In genomic region chr11:9003573-9004309, GRCh38 we compare ENCODE assay signal across 8 cellular contexts. TPM values are rescaled to one million over a fixed set of nuclear protein-coding genes. Genes with fewer than 3 reads are reported as not detected.
DNase-seq lines count a peak whose midpoint lies in the region; ATAC-seq and TF ChIP-seq lines count a peak whose summit lies in the region.

Gene NRIP3 (minus strand): TSS chr11:9004001. CDS start chr11:9003935, 66 bp downstream.

- no peaks in the 10 kb centered on the region for H4K20me1 ChIP-seq in fibroblast of lung (ENCODE audit: control insufficient read depth, extremely low read depth, insufficient read depth, low read length)

- H3K27me3 Mint-ChIP-seq in naive thymus-derived CD4-positive, alpha-beta T cell = peaks cover 30 to 56% (median 41%) of the 10 kb centered on the region in 5 donors

- no peaks in the 10 kb centered on the region for H3K9me3 Mint-ChIP-seq in naive thymus-derived CD4-positive, alpha-beta T cell

- peak within 1 kb of the TSS; percentile 51 for H3K9ac ChIP-seq in fibroblast of lung (ENCODE audit: insufficient read depth, low read length)

- peak within 1 kb of the TSS; percentile 45 for H2AFZ ChIP-seq in fibroblast of lung (ENCODE audit: low read length)

- H3K27ac ChIP-seq in fibroblast of lung (ENCODE audit: insufficient read depth, low read length) = peak within 1 kb of the TSS; percentile 37
- no peak within 1 kb of the TSS for H3K27ac ChIP-seq in naive thymus-derived CD4-positive, alpha-beta T cell (ENCODE audit: low read depth, low read length)

- no peaks in the 10 kb centered on the region for H3K79me2 ChIP-seq in fibroblast of lung (ENCODE audit: control insufficient read depth, insufficient read depth, low read length)

- no peak for TF ChIP-seq CTCF in fibroblast of lung (conservative IDR thresholded peaks at IDR 0.05 in 1 of 2, IDR thresholded peaks at IDR 0.05 in 1 of 2; ENCODE audit: low read depth in 1 of 2, low read length in 2 of 2)

- H3K4me1 Mint-ChIP-seq in naive thymus-derived CD4-positive, alpha-beta T cell = peaks cover 13 to 31% (median 20%) of the 10 kb centered on the region in 7 donors

- peak within 1 kb of the TSS; percentile 74 for H3K4me2 ChIP-seq in fibroblast of lung (ENCODE audit: extremely low read depth, insufficient read depth, low read length)

- POLR2A ChIA-PET in naive thymus-derived CD4-positive, alpha-beta T cell (lab: Charles Lee) = interaction anchor here (0.6 to 1.1 kb wide), 2 partner anchors 322 to 458 kb away, joined by 3 read pairs; partner anchors contain the start of genes RPL27A and TRIM66

- H3K27ac Mint-ChIP-seq in naive thymus-derived CD4-positive, alpha-beta T cell = peak within 1 kb of the TSS; percentile 12 to 87 (median 62)

- peaks cover 7% of the 10 kb centered on the region for H3K4me1 ChIP-seq in fibroblast of lung (ENCODE audit: control insufficient read depth, extremely low read depth, insufficient read depth, low read length)
- H3K4me1 ChIP-seq in naive thymus-derived CD4-positive, alpha-beta T cell (ENCODE audit: control insufficient read depth in 2 of 2, insufficient read depth in 2 of 2, low read length in 2 of 2) = peaks cover 8 to 12% of the 10 kb centered on the region in 2 donors

- peaks cover 22% of the 10 kb centered on the region for H3K27me3 ChIP-seq in fibroblast of lung (ENCODE audit: control insufficient read depth, insufficient read depth, low read length)
- H3K27me3 ChIP-seq in naive thymus-derived CD4-positive, alpha-beta T cell (ENCODE audit: control insufficient read depth in 2 of 2, insufficient read depth in 2 of 2, low read length in 2 of 2) = peaks cover 3 to 8% of the 10 kb centered on the region in 2 donors

- H3K4me3 Mint-ChIP-seq in naive thymus-derived CD4-positive, alpha-beta T cell = peak within 1 kb of the TSS; percentile 81 to 90 (median 86)

- no peaks in the 10 kb centered on the region for H3K9me3 ChIP-seq in fibroblast of lung (ENCODE audit: control insufficient read depth, insufficient read depth, low read depth, low read length)
- H3K9me3 ChIP-seq in naive thymus-derived CD4-positive, alpha-beta T cell (ENCODE audit: control insufficient read depth in 2 of 3, low read length in 3 of 3) = no peaks in the 10 kb centered on the region

- peaks cover 0 to 4% (median 0%) of the 10 kb centered on the region in 5 donors for H3K36me3 Mint-ChIP-seq in naive thymus-derived CD4-positive, alpha-beta T cell

- peak within 1 kb of the TSS; percentile 25 to 56 (median 50) for H3K4me3 ChIP-seq in fibroblast of lung (replicated peaks in 1 of 4; ENCODE audit: control extremely low read depth in 1 of 4, insufficient read depth in 1 of 4, low read depth in 3 of 4, low read length in 4 of 4)
- H3K4me3 ChIP-seq in naive thymus-derived CD4-positive, alpha-beta T cell (ENCODE audit: low read length) = peak within 1 kb of the TSS; percentile 32

- CTCF ChIA-PET in naive thymus-derived CD4-positive, alpha-beta T cell (lab: Charles Lee) = interaction anchor here (0.9 kb wide), 1 partner anchor 39 kb away, joined by 4 read pairs; no protein-coding TSS in a partner anchor

- intact Hi-C loops in naive thymus-derived CD4-positive, alpha-beta T cell (cut with micrococcal nuclease) = loop anchor here (1.0 to 10.0 kb wide), 6 partner anchors 39 to 751 kb away; partner anchors contain the start of genes AKIP1 (in 2 of the 2), TMEM9B (in 2 of the 2) and ZNF143 (in 1 of the 2)

- ATAC-seq in HG02884 (IDR thresholded peaks at IDR 0.05; ENCODE audit: unreplicated experiment) (peak; percentile 48), GM18867 (IDR thresholded peaks at IDR 0.05; ENCODE audit: unreplicated experiment) (no peak)
- ATAC-seq in naive thymus-derived CD4-positive, alpha-beta T cell = peak; percentile 89

- DNase-seq in COR-L47 (lab: John Stamatoyannopoulos, UW) (peak; percentile 73), OCI-M1 (lab: John Stamatoyannopoulos, UW) (peak; percentile 31), fibroblast of lung (ENCODE audit: low read depth in 2 of 2) (peak; percentile 45 to 76)
- peak; percentile 48 to 64 for DNase-seq in activated T-helper 1 cell treated with anti-CD3 and anti-CD28 coated beads, Interleukin-2, amount 50 U/mL, for 16 hours (ENCODE audit: low read depth in 1 of 2, low spot score in 1 of 2)
- peak; percentile 72 to 86 (median 80) for DNase-seq in naive thymus-derived CD4-positive, alpha-beta T cell
- peak; percentile 38 to 72 for DNase-seq in stimulated activated CD8-positive, alpha-beta memory T cell treated with anti-CD3 and anti-CD28 coated beads, Interleukin-7, amount 100 ng/mL, for 4 hours (ENCODE audit: low read depth in 2 of 2)

- no peaks in the 10 kb centered on the region for H3K36me3 ChIP-seq in fibroblast of lung (ENCODE audit: control insufficient read depth, insufficient read depth, low read length)
- H3K36me3 ChIP-seq in naive thymus-derived CD4-positive, alpha-beta T cell (ENCODE audit: control insufficient read depth in 2 of 3, insufficient read depth in 3 of 3, low read length in 3 of 3) = no peaks in the 10 kb centered on the region

RNA-seq across cellular contexts. Expression of gene NRIP3, which starts in this region (rescaled TPM):
- total RNA-seq in fibroblast of lung = 4.1 and 8.8 TPM in 2 replicates
- 11.7 and 13.9 TPM in 2 replicates for polyA plus RNA-seq in fibroblast of lung
- polyA plus RNA-seq in fibroblast of lung (2012) = 7.1 and 10.1 TPM in 2 replicates
- 12.9 and 20.2 TPM in 2 replicates for polyA minus RNA-seq in fibroblast of lung (ENCODE audit: low replicate concordance)
- 10 to 100 TPM in 1 of 5 experiments, 1 to 10 TPM in 2, under 1 TPM in 2; 0.59 to 11.0 (median 3.4) TPM for total RNA-seq in naive thymus-derived CD4-positive, alpha-beta T cell
- under 1 TPM in 1 of 2 donors, not detected in 1; 0.13 TPM for polyA plus RNA-seq in naive thymus-derived CD4-positive, alpha-beta T cell

Comparison
In these comparisons a context has a peak if more than half of its experiments do, and no peak if none do; other contexts are left out.
1. RNA of gene NRIP3 (polyA plus RNA-seq): 7.1 to 13.9 TPM in fibroblast of lung; 0.13 TPM in naive thymus-derived CD4-positive, alpha-beta T cell; every median in the first group is over 4 times any median in the second.
2. Peak in every context shown above with its lines, with median percentiles within 50 percentile points of each other: DNase-seq.